In the genomic region with DNA sequence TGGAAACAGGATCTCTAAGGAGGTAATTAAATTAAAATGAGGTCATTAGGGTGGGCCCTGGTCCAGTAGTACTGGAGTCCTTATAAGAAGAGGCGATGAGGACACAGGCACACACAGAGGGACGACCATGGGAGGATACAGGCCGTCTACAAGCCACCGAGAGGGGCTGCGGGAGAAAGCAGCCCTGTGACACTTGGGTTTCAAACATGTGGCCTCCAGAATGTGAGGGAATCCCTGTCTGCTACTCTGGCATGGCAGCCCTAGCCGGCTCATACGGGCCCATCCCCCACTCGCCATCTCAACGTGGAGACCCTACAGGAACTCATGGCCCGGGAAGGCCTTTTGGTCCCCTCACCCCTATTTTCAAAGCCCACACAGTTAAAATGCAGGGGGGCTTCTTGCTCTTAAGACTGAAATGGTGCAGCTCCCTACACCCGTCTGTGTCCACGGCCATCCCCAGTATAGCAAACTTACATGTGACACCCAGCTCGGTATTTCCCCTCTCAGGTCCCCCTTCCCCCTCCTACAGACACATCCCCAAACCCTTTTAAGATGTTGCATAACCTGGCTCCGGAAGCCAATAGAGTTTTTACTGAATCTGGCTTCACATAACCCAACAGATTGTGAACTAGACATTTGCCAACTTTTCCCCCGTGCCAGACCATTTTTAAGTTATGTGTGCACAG, we compare ENCODE assay signal across 8 cellular contexts.
DNase-seq lines count a peak whose midpoint lies in the region; ATAC-seq and TF ChIP-seq lines count a peak whose summit lies in the region.

No MANE protein-coding gene starts in this region.

- TF ChIP-seq CTCF in Calu3 (IDR thresholded peaks at IDR 0.05; ENCODE audit: unreplicated experiment) (no peak), gastrocnemius medialis (IDR thresholded peaks at IDR 0.05 in 4 of 5, conservative IDR thresholded peaks at IDR 0.05 in 1 of 5) (no peak)

- no peaks in the 10 kb centered on the region for H3K9me3 ChIP-seq in gastrocnemius medialis

- H3K27ac Mint-ChIP-seq in Calu3 (ENCODE audit: unreplicated experiment) = peak overlapping the region; percentile 62
- peak overlapping the region; percentile 88 for H3K27ac Mint-ChIP-seq in activated T-cell treated with anti-CD3 and anti-CD28 coated beads, Interleukin-2, amount 50 U/mL, for 24 hours

- H3K4me3 Mint-ChIP-seq in Calu3 (ENCODE audit: low read depth, unreplicated experiment) = no peak overlapping the region
- peak overlapping the region; percentile 69 for H3K4me3 Mint-ChIP-seq in activated T-cell treated with anti-CD3 and anti-CD28 coated beads, Interleukin-2, amount 50 U/mL, for 24 hours

- peaks cover 4% of the 10 kb centered on the region for H3K36me3 Mint-ChIP-seq in Calu3 (ENCODE audit: insufficient read depth, unreplicated experiment)
- H3K36me3 Mint-ChIP-seq in activated T-cell treated with anti-CD3 and anti-CD28 coated beads, Interleukin-2, amount 50 U/mL, for 24 hours (ENCODE audit: low read depth) = no peaks in the 10 kb centered on the region

- no peaks in the 10 kb centered on the region for H3K27me3 Mint-ChIP-seq in Calu3 (ENCODE audit: unreplicated experiment)
- H3K27me3 Mint-ChIP-seq in activated T-cell treated with anti-CD3 and anti-CD28 coated beads, Interleukin-2, amount 50 U/mL, for 24 hours = peaks cover 12% of the 10 kb centered on the region

- no peak for DNase-seq in Calu3
- DNase-seq in LHCN-M2 (ENCODE audit: low read depth) = peak; percentile 36
- peak; percentile 42 for DNase-seq in activated T-cell treated with anti-CD3 and anti-CD28 coated beads, Interleukin-2, amount 50 U/mL, for 24 hours
- peak; percentile 39 for DNase-seq in Right ventricle myocardium superior
- peak in 1 of 2 donors; percentile 43 for DNase-seq in gastrocnemius medialis
- DNase-seq in foreskin melanocyte = no peak
- no peak for DNase-seq in putamen (ENCODE audit: low spot score)

- H3K4me1 Mint-ChIP-seq in Calu3 (ENCODE audit: low read depth, unreplicated experiment) = peaks cover 9% of the 10 kb centered on the region
- H3K4me1 Mint-ChIP-seq in activated T-cell treated with anti-CD3 and anti-CD28 coated beads, Interleukin-2, amount 50 U/mL, for 24 hours (ENCODE audit: low read depth) = peaks cover 48% of the 10 kb centered on the region

- H3K36me3 ChIP-seq in gastrocnemius medialis = no peaks in the 10 kb centered on the region

- no peaks in the 10 kb centered on the region for H3K27me3 ChIP-seq in gastrocnemius medialis

- H3K4me3 ChIP-seq in gastrocnemius medialis = peak overlapping the region; percentile 1 to 21 (median 10)

- ATAC-seq in GM21360 (IDR thresholded peaks at IDR 0.05; ENCODE audit: unreplicated experiment) (peak; percentile 38), Right ventricle myocardium superior (ENCODE audit: poor library complexity) (peak; percentile 67), gastrocnemius medialis (peak; percentile 17 to 41)

- intact Hi-C loops in Calu3 (cut with micrococcal nuclease; ENCODE audit: unreplicated experiment) (loop anchor here (2.0 kb wide), 1 partner anchor 370 kb away; no protein-coding TSS in a partner anchor), Right ventricle myocardium superior (cut with DNase I) (loop anchor here (5.0 to 10.0 kb wide), 2 partner anchors 122 to 364 kb away; no protein-coding TSS in a partner anchor), gastrocnemius medialis (cut with DNase I; ENCODE audit: low total_unique reads) (loop anchor here (5.0 kb wide), 1 partner anchor 192 kb away; no protein-coding TSS in a partner anchor)

- TF ChIP-seq POLR2A in gastrocnemius medialis (IDR thresholded peaks at IDR 0.05) = no peak

- CTCF ChIA-PET in Calu3 (lab: Charles Lee) = no interaction called here

- H3K9me3 Mint-ChIP-seq in Calu3 (ENCODE audit: low read depth, unreplicated experiment) = no peaks in the 10 kb centered on the region
- no peaks in the 10 kb centered on the region for H3K9me3 Mint-ChIP-seq in activated T-cell treated with anti-CD3 and anti-CD28 coated beads, Interleukin-2, amount 50 U/mL, for 24 hours

- peaks cover 11 to 28% of the 10 kb centered on the region in 2 donors for H3K4me1 ChIP-seq in gastrocnemius medialis

- H3K27ac ChIP-seq in gastrocnemius medialis = peak overlapping the region; percentile 73 to 83 (median 78)

- BruUV-seq in Calu3 (replicated peaks; lab: Mats Ljungman, UMichigan) = no TSS peak

- in situ Hi-C loops in gastrocnemius medialis (cut with MboI; ENCODE audit: low sequenced_read_pairs in 4 of 4) = loop anchor here in 1 of 4 donors (10.0 kb wide), 1 partner anchor 114 kb away; no protein-coding TSS in a partner anchor

Comparison
In these comparisons a context has a peak if more than half of its experiments do, and no peak if none do; other contexts are left out.
1. DNase-seq: peak in LHCN-M2 (single experiment), activated T-cell treated with anti-CD3 and anti-CD28 coated beads, Interleukin-2, amount 50 U/mL, for 24 hours (single experiment) and Right ventricle myocardium superior (single experiment); none in Calu3 (single experiment), foreskin melanocyte (single experiment) and putamen (single experiment).
2. Peak in every context shown above with its lines, with median percentiles within 50 percentile points of each other: ATAC-seq.